8 cellular contexts compared by ENCODE assay signal in the genomic region with DNA sequence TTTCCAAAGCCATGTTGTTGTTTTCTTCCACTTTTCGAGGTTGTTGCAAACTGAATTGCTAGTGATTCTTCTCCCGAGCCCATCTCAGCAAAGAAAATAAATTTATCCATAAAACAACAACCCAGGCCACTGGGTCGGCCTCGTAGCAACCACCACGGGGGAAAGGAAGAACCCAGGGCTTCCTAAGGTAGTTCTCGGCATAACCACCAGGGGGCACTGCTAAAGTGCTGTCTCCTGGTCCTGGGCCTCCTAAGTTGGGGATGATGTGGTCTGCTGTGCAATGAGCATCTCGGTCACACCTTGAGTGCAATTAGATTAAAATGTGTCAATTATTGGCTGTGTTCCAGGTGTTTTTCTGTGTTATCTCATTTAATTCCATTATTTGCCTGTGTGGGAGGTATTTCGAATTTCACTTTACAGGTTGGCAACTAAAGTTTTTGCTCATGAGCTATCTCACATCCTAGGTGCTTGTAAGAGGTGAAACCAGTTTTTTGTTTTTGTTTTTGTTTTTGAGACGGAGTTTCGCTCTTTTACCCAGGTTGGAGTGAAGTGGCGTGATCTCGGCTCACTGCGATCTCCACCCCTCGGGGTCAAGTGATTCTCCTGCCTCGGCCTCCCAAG.
DNase-seq lines count a peak whose midpoint lies in the region; ATAC-seq, FAIRE-seq and TF ChIP-seq lines count a peak whose summit lies in the region.

No MANE protein-coding gene starts in this region.

- H3K9me3 Mint-ChIP-seq in astrocyte (ENCODE audit: unreplicated experiment) = no peaks in the 10 kb centered on the region

- no peak overlapping the region for H3K4me2 ChIP-seq in astrocyte (ENCODE audit: low read length)

- peaks cover 8% of the 10 kb centered on the region for H3K4me1 Mint-ChIP-seq in astrocyte (ENCODE audit: low read depth, unreplicated experiment)

- no peaks in the 10 kb centered on the region for H4K20me1 ChIP-seq in astrocyte (ENCODE audit: insufficient read depth, low read length)

- no peaks in the 10 kb centered on the region for H3K36me3 Mint-ChIP-seq in astrocyte (ENCODE audit: low read depth, unreplicated experiment)

- H3K4me3 ChIP-seq in GM06990 (replicated peaks; ENCODE audit: low read depth, low read length) = no peak overlapping the region
- no peak overlapping the region for H3K4me3 ChIP-seq in astrocyte (ENCODE audit: insufficient read depth, low read depth, low read length)

- peaks cover 5% of the 10 kb centered on the region for H3K4me1 ChIP-seq in astrocyte (ENCODE audit: insufficient read depth, low read length)

- no peaks in the 10 kb centered on the region for H3K9me3 ChIP-seq in astrocyte (ENCODE audit: insufficient read depth, low read depth, low read length)

- no peak for FAIRE-seq in astrocyte (lab: Jason Lieb, UNC)

- H3K27me3 ChIP-seq in GM06990 (replicated peaks; ENCODE audit: control insufficient read depth, insufficient read depth, low read length) = peaks cover under 1% of the 10 kb centered on the region
- peaks cover 3% of the 10 kb centered on the region for H3K27me3 ChIP-seq in astrocyte (ENCODE audit: insufficient read depth, low read length)

- H3K27ac ChIP-seq in astrocyte (ENCODE audit: low read depth, low read length) = no peak overlapping the region

- H3K9ac ChIP-seq in astrocyte (ENCODE audit: low read length) = no peak overlapping the region

- no peak overlapping the region for H2AFZ ChIP-seq in astrocyte (ENCODE audit: low read depth, low read length)

- no peak overlapping the region for H3K27ac Mint-ChIP-seq in astrocyte (ENCODE audit: unreplicated experiment)

- H3K79me2 ChIP-seq in astrocyte (ENCODE audit: insufficient read depth, low read length) = no peaks in the 10 kb centered on the region

- H3K36me3 ChIP-seq in GM06990 (ENCODE audit: control insufficient read depth, insufficient read depth, low read length) (no peaks in the 10 kb centered on the region), astrocyte (ENCODE audit: insufficient read depth, low read length) (no peaks in the 10 kb centered on the region)

- no peak overlapping the region for H3K4me3 Mint-ChIP-seq in astrocyte (ENCODE audit: unreplicated experiment)

- H3K27me3 Mint-ChIP-seq in astrocyte (ENCODE audit: low read depth, unreplicated experiment) = peaks cover 5% of the 10 kb centered on the region

- DNase-seq in GM06990 (ENCODE audit: extremely low read depth, insufficient read length) (peak; percentile 10), HUDEP-2 (lab: John Stamatoyannopoulos, UW; ENCODE audit: unreplicated experiment in 76 of 76) (peak in 53 of 76 experiments; percentile 1 to 63 (median 24)), T-helper 1 cell (peak in 4 of 5 donors; percentile 12 to 46 (median 26)), astrocyte (ENCODE audit: low read depth) (peak; percentile 24), iPS-NIHi7 (ENCODE audit: extremely low spot score) (peak; percentile 89), mesenteric fat pad (ENCODE audit: low spot score) (no peak)
- DNase-seq in stimulated activated CD4-positive, alpha-beta T cell treated with anti-CD3 and anti-CD28 coated beads, Interleukin-4, amount 100 ng/mL, for 4 hours = peak; percentile 26 to 39

- TF ChIP-seq CTCF in GM06990 (IDR thresholded peaks at IDR 0.05; ENCODE audit: insufficient read depth, low read length, poor library complexity, severe bottlenecking) (peak; percentile 96), astrocyte (IDR thresholded peaks at IDR 0.05; ENCODE audit: insufficient read depth, low read depth, low read length) (peak; percentile 83)

- ATAC-seq in GM21576 (IDR thresholded peaks at IDR 0.05; ENCODE audit: unreplicated experiment) = peak; percentile 87
